Comparison of ENCODE assay signal across 24 cellular contexts in genomic region chr14:106200539-106201310, GRCh38.
DNase-seq lines count a peak whose midpoint lies in the region; ATAC-seq, FAIRE-seq and TF ChIP-seq lines count a peak whose summit lies in the region.
"Had no signal": no experiment of that assay in that cellular context is flagged by ENCODE, and none has a peak within 500 bp of the region (broad histone marks: within the 10 kb centered on the region; RNA-seq: fewer than 3 reads in every experiment).

No MANE protein-coding gene starts in this region.

- intact Hi-C loops in activated CD4-positive, alpha-beta memory T cell treated with anti-CD3 and anti-CD28 coated beads for 36 hours (cut with micrococcal nuclease), result no loop called here
- intact Hi-C loops in CD8-positive, alpha-beta T cell (cut with DNase I, micrococcal nuclease), result no loop called here
- intact Hi-C loops in HepG2 (cut with micrococcal nuclease; ENCODE audit: unreplicated experiment), result no loop called here

- peak overlapping the region; percentile 43 for H3K4me3 Mint-ChIP-seq in activated CD4-positive, alpha-beta memory T cell treated with anti-CD3 and anti-CD28 coated beads for 36 hours
- H3K4me3 Mint-ChIP-seq in activated CD4-positive, alpha-beta memory T cell treated with anti-CD3 and anti-CD28 coated beads, Interleukin-2, amount 10 ng/mL, durations not matched to agents 7 days and 5 days, result no peak overlapping the region
- H3K4me3 Mint-ChIP-seq in CD8-positive, alpha-beta T cell, result peak overlapping the region; percentile 75
- H3K4me3 Mint-ChIP-seq in activated CD8-positive, alpha-beta T cell treated with anti-CD3 and anti-CD28 coated beads, Interleukin-2, amount 10 ng/mL, durations not matched to agents 7 days and 5 days, result peak overlapping the region; percentile 48
- H3K4me3 Mint-ChIP-seq: activated B cell treated with CpG ODN at 0.5 μM for 24 hours, naive B cell had no signal

- no peaks in the 10 kb centered on the region for H3K36me3 ChIP-seq in CD8-positive, alpha-beta T cell (ENCODE audit: insufficient read depth, low read length)
- H3K36me3 ChIP-seq in iPS-20b (ENCODE audit: insufficient read depth, low read depth, low read length) (no peaks in the 10 kb centered on the region), HepG2 (replicated peaks in 1 of 2; ENCODE audit: control insufficient read depth in 1 of 2, insufficient read depth in 2 of 2, low read length in 2 of 2) (no peaks in the 10 kb centered on the region)
- H3K36me3 ChIP-seq: HAP-1, SJCRH30 had no signal

- in situ Hi-C loops in HepG2 (cut with HindIII; ENCODE audit: extremely low pct_ligation_motif_present, low pct_unique_long_range_greater_than_20kb), result no loop called here

- peak; percentile 23 for ATAC-seq in CD8-positive, alpha-beta T cell
- peak; percentile 63 for ATAC-seq in activated CD8-positive, alpha-beta T cell treated with anti-CD3 and anti-CD28 coated beads, Interleukin-2, amount 10 ng/mL, durations not matched to agents 7 days and 5 days
- ATAC-seq in HepG2 (no peak), HG03432 (IDR thresholded peaks at IDR 0.05; ENCODE audit: unreplicated experiment) (no peak)
- ATAC-seq: K562, Panc1 had no signal

- no peaks in the 10 kb centered on the region for H4K20me1 ChIP-seq in HepG2 (ENCODE audit: insufficient read depth, low read length)

- H3K9me3 ChIP-seq in CD8-positive, alpha-beta T cell (ENCODE audit: low read length), result no peaks in the 10 kb centered on the region
- H3K9me3 ChIP-seq in iPS-20b (ENCODE audit: insufficient read depth, low read depth, low read length) (peaks cover 96% of the 10 kb centered on the region), HepG2 (ENCODE audit: low read length) (no peaks in the 10 kb centered on the region)
- H3K9me3 ChIP-seq: HAP-1, SJCRH30 had no signal

- no peaks in the 10 kb centered on the region for H3K36me3 Mint-ChIP-seq in activated CD4-positive, alpha-beta memory T cell treated with anti-CD3 and anti-CD28 coated beads for 36 hours
- H3K36me3 Mint-ChIP-seq in activated CD4-positive, alpha-beta memory T cell treated with anti-CD3 and anti-CD28 coated beads, Interleukin-2, amount 10 ng/mL, durations not matched to agents 7 days and 5 days (ENCODE audit: low read depth), result no peaks in the 10 kb centered on the region
- H3K36me3 Mint-ChIP-seq in CD8-positive, alpha-beta T cell, result no peaks in the 10 kb centered on the region
- H3K36me3 Mint-ChIP-seq in activated CD8-positive, alpha-beta T cell treated with anti-CD3 and anti-CD28 coated beads, Interleukin-2, amount 10 ng/mL, durations not matched to agents 7 days and 5 days (ENCODE audit: low read depth), result no peaks in the 10 kb centered on the region
- H3K36me3 Mint-ChIP-seq: naive B cell had no signal

- TF ChIP-seq EP300 in HepG2 (IDR thresholded peaks at IDR 0.05; ENCODE audit: low read depth in 2 of 2, low read length in 2 of 2), result no peak
- TF ChIP-seq EP300 in HepG2 (CRISPR knock-in tag; IDR thresholded peaks at IDR 0.05; ENCODE audit: borderline replicate concordance), result no peak

- no peak overlapping the region for H3K27ac Mint-ChIP-seq in activated CD4-positive, alpha-beta memory T cell treated with anti-CD3 and anti-CD28 coated beads for 36 hours
- H3K27ac Mint-ChIP-seq in activated CD4-positive, alpha-beta memory T cell treated with anti-CD3 and anti-CD28 coated beads, Interleukin-2, amount 10 ng/mL, durations not matched to agents 7 days and 5 days, result no peak overlapping the region
- no peak overlapping the region for H3K27ac Mint-ChIP-seq in CD8-positive, alpha-beta T cell
- H3K27ac Mint-ChIP-seq in activated CD8-positive, alpha-beta T cell treated with anti-CD3 and anti-CD28 coated beads, Interleukin-2, amount 10 ng/mL, durations not matched to agents 7 days and 5 days, result peak overlapping the region; percentile 46
- H3K27ac Mint-ChIP-seq: activated B cell treated with CpG ODN at 0.5 μM for 24 hours had no signal

- WGBS in HepG2 (ENCODE audit: low lambda C conversion rate), result 81% methylated on average over 25 of the region's 25 CpGs

- no TSS peak for BruUV-seq in HepG2 (replicated peaks; lab: Mats Ljungman, UMichigan)

- TF ChIP-seq CTCF in CD8-positive, alpha-beta T cell (IDR thresholded peaks at IDR 0.05), result no peak
- TF ChIP-seq CTCF in HepG2 (CRISPR knock-in tag; IDR thresholded peaks at IDR 0.05), result no peak

- CTCF ChIA-PET in activated CD4-positive, alpha-beta memory T cell treated with anti-CD3 and anti-CD28 coated beads for 36 hours (lab: Charles Lee), result interaction anchor here (0.6 to 2.9 kb wide), 9 partner anchors 9 to 106 kb away, joined by 3 to 12 read pairs (median 3); no protein-coding TSS in a partner anchor
- CTCF ChIA-PET in activated CD4-positive, alpha-beta memory T cell treated with anti-CD3 and anti-CD28 coated beads, Interleukin-2, amount 10 ng/mL, durations not matched to agents 7 days and 5 days (lab: Charles Lee), result interaction anchor here (1.4 to 2.3 kb wide), 6 partner anchors 10 to 56 kb away, joined by 4 to 25 read pairs (median 8); no protein-coding TSS in a partner anchor
- CTCF ChIA-PET in CD8-positive, alpha-beta T cell (lab: Charles Lee), result interaction anchor here (0.8 to 2.2 kb wide), 5 partner anchors 9 to 139 kb away, joined by 3 to 13 read pairs (median 3); no protein-coding TSS in a partner anchor
- CTCF ChIA-PET in activated CD8-positive, alpha-beta T cell treated with anti-CD3 and anti-CD28 coated beads, Interleukin-2, amount 10 ng/mL, durations not matched to agents 7 days and 5 days (lab: Charles Lee), result interaction anchor here (0.6 to 4.9 kb wide), 6 partner anchors 9 to 112 kb away, joined by 3 to 35 read pairs (median 5); no protein-coding TSS in a partner anchor
- CTCF ChIA-PET in HepG2 (lab: Yijun Ruan, JAX; ENCODE audit: low intra/inter-chr PET ratio, low total read pairs), result no interaction called here

- POLR2A ChIA-PET in activated CD4-positive, alpha-beta memory T cell treated with anti-CD3 and anti-CD28 coated beads for 36 hours (lab: Charles Lee), result no interaction called here
- POLR2A ChIA-PET in activated CD4-positive, alpha-beta memory T cell treated with anti-CD3 and anti-CD28 coated beads, Interleukin-2, amount 10 ng/mL, durations not matched to agents 7 days and 5 days (lab: Charles Lee), result no interaction called here
- POLR2A ChIA-PET in CD8-positive, alpha-beta T cell (lab: Charles Lee), result interaction anchor here (0.9 to 1.1 kb wide), 2 partner anchors 9 to 28 kb away, joined by 3 to 5 read pairs; no protein-coding TSS in a partner anchor
- POLR2A ChIA-PET in activated CD8-positive, alpha-beta T cell treated with anti-CD3 and anti-CD28 coated beads, Interleukin-2, amount 10 ng/mL, durations not matched to agents 7 days and 5 days (lab: Charles Lee), result no interaction called here
- POLR2A ChIA-PET in HepG2 (lab: Yijun Ruan, JAX), result no interaction called here

- no peaks in the 10 kb centered on the region for H3K27me3 ChIP-seq in CD8-positive, alpha-beta T cell (ENCODE audit: insufficient read depth, low read length)
- no peaks in the 10 kb centered on the region for H3K27me3 ChIP-seq in iPS-20b (ENCODE audit: insufficient read depth, low read length)
- H3K27me3 ChIP-seq in HepG2 (ENCODE audit: control insufficient read depth in 1 of 2, insufficient read depth in 2 of 2, low read length in 2 of 2), result peaks cover 0 to 7% of the 10 kb centered on the region in 2 experiments; a peak in 2 of 5 replicates

- H3K9ac ChIP-seq in iPS-20b (ENCODE audit: low read depth, low read length), result no peak overlapping the region
- no peak overlapping the region for H3K9ac ChIP-seq in HepG2 (ENCODE audit: insufficient read depth, low read depth, low read length)

- no peaks in the 10 kb centered on the region for H3K9me3 Mint-ChIP-seq in activated CD4-positive, alpha-beta memory T cell treated with anti-CD3 and anti-CD28 coated beads for 36 hours
- no peaks in the 10 kb centered on the region for H3K9me3 Mint-ChIP-seq in activated CD4-positive, alpha-beta memory T cell treated with anti-CD3 and anti-CD28 coated beads, Interleukin-2, amount 10 ng/mL, durations not matched to agents 7 days and 5 days
- H3K9me3 Mint-ChIP-seq in CD8-positive, alpha-beta T cell, result no peaks in the 10 kb centered on the region
- H3K9me3 Mint-ChIP-seq in activated CD8-positive, alpha-beta T cell treated with anti-CD3 and anti-CD28 coated beads, Interleukin-2, amount 10 ng/mL, durations not matched to agents 7 days and 5 days (ENCODE audit: insufficient read depth), result no peaks in the 10 kb centered on the region
- H3K9me3 Mint-ChIP-seq: activated B cell treated with CpG ODN at 0.5 μM for 24 hours, naive B cell had no signal

- peaks cover 9% of the 10 kb centered on the region for H3K4me1 ChIP-seq in CD8-positive, alpha-beta T cell (ENCODE audit: insufficient read depth, low read length)
- H3K4me1 ChIP-seq in iPS-20b (ENCODE audit: insufficient read depth, low read length), result no peaks in the 10 kb centered on the region
- H3K4me1 ChIP-seq in HepG2 (ENCODE audit: insufficient read depth, low read length), result no peaks in the 10 kb centered on the region
- H3K4me1 ChIP-seq: HAP-1, SJCRH30 had no signal

- no peak overlapping the region for H3K4me2 ChIP-seq in HepG2 (ENCODE audit: low read depth, low read length)

- no peak for FAIRE-seq in HepG2 (lab: Jason Lieb, UNC)
- FAIRE-seq: K562, small intestine had no signal

- no peak overlapping the region for H3K27ac ChIP-seq in CD8-positive, alpha-beta T cell (ENCODE audit: low read depth, low read length)
- H3K27ac ChIP-seq in iPS-20b (ENCODE audit: low read length), result no peak overlapping the region
- no peak overlapping the region for H3K27ac ChIP-seq in HepG2 (ENCODE audit: extremely low read length, insufficient read depth, low read length)
- H3K27ac ChIP-seq: SJCRH30 had no signal

- TF ChIP-seq RAD21 in HepG2 (CRISPR knock-in tag; IDR thresholded peaks at IDR 0.05), result no peak

- peaks cover 11% of the 10 kb centered on the region for H3K4me1 Mint-ChIP-seq in activated CD4-positive, alpha-beta memory T cell treated with anti-CD3 and anti-CD28 coated beads for 36 hours (ENCODE audit: low read depth)
- peaks cover 9% of the 10 kb centered on the region for H3K4me1 Mint-ChIP-seq in activated CD4-positive, alpha-beta memory T cell treated with anti-CD3 and anti-CD28 coated beads, Interleukin-2, amount 10 ng/mL, durations not matched to agents 7 days and 5 days
- H3K4me1 Mint-ChIP-seq in CD8-positive, alpha-beta T cell (ENCODE audit: low read depth), result peaks cover 9% of the 10 kb centered on the region
- H3K4me1 Mint-ChIP-seq in activated CD8-positive, alpha-beta T cell treated with anti-CD3 and anti-CD28 coated beads, Interleukin-2, amount 10 ng/mL, durations not matched to agents 7 days and 5 days (ENCODE audit: low read depth), result peaks cover 18% of the 10 kb centered on the region
- H3K4me1 Mint-ChIP-seq: activated B cell treated with CpG ODN at 0.5 μM for 24 hours, naive B cell had no signal

- TF ChIP-seq POLR2A in HepG2 (IDR thresholded peaks at IDR 0.05; ENCODE audit: insufficient read depth in 1 of 2, low read depth in 2 of 2, low read length in 2 of 2), result no peak

- peak; percentile 42 for DNase-seq in activated CD4-positive, alpha-beta memory T cell treated with anti-CD3 and anti-CD28 coated beads for 36 hours
- no peak for DNase-seq in activated CD4-positive, alpha-beta memory T cell treated with anti-CD3 and anti-CD28 coated beads, Interleukin-2, amount 10 ng/mL, durations not matched to agents 7 days and 5 days
- peak in 1 of 7 experiments; percentile 54 for DNase-seq in CD8-positive, alpha-beta T cell
- peak; percentile 44 for DNase-seq in activated CD8-positive, alpha-beta T cell treated with anti-CD3 and anti-CD28 coated beads, Interleukin-2, amount 10 ng/mL, durations not matched to agents 7 days and 5 days
- no peak for DNase-seq in HepG2 (ENCODE audit: low spot score)
- DNase-seq in GM19238 (ENCODE audit: insufficient read length, low spot score), result no peak
- DNase-seq: activated B cell treated with CpG ODN at 0.5 μM for 24 hours; activated CD8-positive, alpha-beta memory T cell treated with anti-CD3 and anti-CD28 coated beads, Interleukin-2, amount 50 U/mL, for 4 hours; cerebellar nuclear complex; effector CD4-positive, alpha-beta T cell; erythroblast; foreskin fibroblast; mesenchymal stem cell; naive B cell; NCI-H146; NCI-H510A treated with DMSO at 0.1 percent for 48 hours; SJCRH30; small intestine; stimulated activated CD4-positive, alpha-beta T cell treated with anti-CD3 and anti-CD28 coated beads, Interleukin-4, amount 100 ng/mL, for 24 hours had no signal

- no peak overlapping the region for H2AFZ ChIP-seq in HepG2 (ENCODE audit: low read length)

- peak overlapping the region; percentile 35 for H3K4me3 ChIP-seq in CD8-positive, alpha-beta T cell (ENCODE audit: low read depth, low read length)
- peak overlapping the region; percentile 32; the same call in 1 of the 2 replicates for H3K4me3 ChIP-seq in iPS-20b (ENCODE audit: low read length)
- H3K4me3 ChIP-seq in HepG2 (replicated peaks in 1 of 3; ENCODE audit: insufficient read depth in 1 of 3, low read depth in 2 of 3, low read length in 3 of 3), result no peak overlapping the region
- H3K4me3 ChIP-seq: HAP-1, K562, SJCRH30 had no signal

- peaks cover 47% of the 10 kb centered on the region for H3K27me3 Mint-ChIP-seq in activated CD4-positive, alpha-beta memory T cell treated with anti-CD3 and anti-CD28 coated beads for 36 hours
- H3K27me3 Mint-ChIP-seq in activated CD4-positive, alpha-beta memory T cell treated with anti-CD3 and anti-CD28 coated beads, Interleukin-2, amount 10 ng/mL, durations not matched to agents 7 days and 5 days, result peaks cover 63% of the 10 kb centered on the region
- peaks cover 3% of the 10 kb centered on the region for H3K27me3 Mint-ChIP-seq in CD8-positive, alpha-beta T cell (ENCODE audit: low read depth)
- peaks cover 24% of the 10 kb centered on the region for H3K27me3 Mint-ChIP-seq in activated CD8-positive, alpha-beta T cell treated with anti-CD3 and anti-CD28 coated beads, Interleukin-2, amount 10 ng/mL, durations not matched to agents 7 days and 5 days (ENCODE audit: low read depth)

- no peaks in the 10 kb centered on the region for H3K79me2 ChIP-seq in HepG2 (ENCODE audit: insufficient read depth, low read length)

Comparison
In these comparisons a context has a peak if more than half of its experiments do, and no peak if none do; other contexts are left out.
1. DNase-seq: peak in activated CD4-positive, alpha-beta memory T cell treated with anti-CD3 and anti-CD28 coated beads for 36 hours (single experiment) and activated CD8-positive, alpha-beta T cell treated with anti-CD3 and anti-CD28 coated beads, Interleukin-2, amount 10 ng/mL, durations not matched to agents 7 days and 5 days (single experiment); none in activated CD4-positive, alpha-beta memory T cell treated with anti-CD3 and anti-CD28 coated beads, Interleukin-2, amount 10 ng/mL, durations not matched to agents 7 days and 5 days (single experiment), HepG2 (single experiment) and GM19238 (single experiment).
2. ATAC-seq: peak in CD8-positive, alpha-beta T cell (single experiment) and activated CD8-positive, alpha-beta T cell treated with anti-CD3 and anti-CD28 coated beads, Interleukin-2, amount 10 ng/mL, durations not matched to agents 7 days and 5 days (single experiment); none in HepG2 (single experiment) and HG03432 (single experiment).
3. H3K4me3 ChIP-seq: peak in CD8-positive, alpha-beta T cell (single experiment) and iPS-20b (single experiment); none in HepG2 (0 of 3).